ENCODE assay signal across 1 cellular context in the genomic region with DNA sequence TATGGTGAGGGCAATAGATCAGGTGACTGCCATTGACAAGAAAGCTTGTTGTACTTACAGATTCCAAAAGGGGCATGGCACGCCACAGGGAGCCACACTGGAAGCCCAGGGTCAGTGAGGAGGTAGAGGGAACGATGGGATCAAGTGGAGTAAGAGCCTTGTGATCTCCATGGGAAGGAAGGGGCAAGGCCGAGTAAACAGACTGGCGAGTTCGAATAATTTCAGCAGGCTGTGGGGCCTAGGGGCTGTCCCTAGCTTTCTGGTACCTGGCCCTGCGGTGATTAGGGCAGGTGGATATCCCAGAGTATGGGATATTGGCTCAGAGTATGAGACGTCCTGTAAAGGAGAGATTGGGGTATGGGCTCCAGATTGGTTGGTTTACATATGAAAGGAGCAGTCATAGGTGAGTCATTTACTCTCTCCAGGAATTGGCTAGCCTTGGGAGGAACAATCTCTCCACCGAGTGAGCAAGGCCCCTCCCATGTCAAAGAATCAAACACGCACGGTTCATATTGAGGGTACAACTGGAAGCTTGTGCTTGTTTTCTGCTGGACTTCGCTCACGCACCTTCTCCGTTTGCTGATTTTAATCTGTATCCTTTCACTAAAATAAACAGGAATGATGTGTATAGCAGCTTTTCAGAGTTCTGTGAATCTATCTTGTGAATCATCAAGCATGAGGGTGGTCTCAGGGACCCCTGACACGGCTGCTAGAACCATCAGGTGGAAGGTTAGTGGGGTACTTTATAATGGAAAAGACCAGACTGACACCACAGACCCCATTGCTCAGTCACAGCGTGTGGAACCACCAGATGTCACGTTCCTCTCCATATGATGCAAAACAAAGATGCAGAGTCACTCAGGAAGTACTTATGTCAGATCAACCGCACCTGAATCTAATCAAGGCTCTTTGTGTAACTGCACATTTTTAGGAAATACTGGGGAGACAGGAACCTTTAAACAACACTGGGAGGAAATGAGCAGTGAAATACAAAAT.
TF ChIP-seq lines count a peak whose summit lies in the region.

No MANE protein-coding gene starts in this region.

TF ChIP-seq in K562, 482 proteins besides CTCF, POLR2A, EP300 and RAD21 (continued from another document and continues in another):
- TF ChIP-seq, protein P1, sequence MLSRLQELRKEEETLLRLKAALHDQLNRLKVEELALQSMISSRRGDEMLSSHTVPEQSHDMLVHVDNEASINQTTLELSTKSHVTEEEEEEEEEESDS (CRISPR knock-in tag; IDR thresholded peaks at IDR 0.05): no peak
- no peak for TF ChIP-seq SLC30A9 (CRISPR knock-in tag; IDR thresholded peaks at IDR 0.05)
- 0 out of 2 replicates have a peak, but pooled peaks have one; percentile 65 for TF ChIP-seq ZNF41 (CRISPR knock-in tag; conservative IDR thresholded peaks at IDR 0.05)
- no peak for TF ChIP-seq ZNF644 (tag; IDR thresholded peaks at IDR 0.05; ENCODE audit: low read depth)
- no peak for TF ChIP-seq KLF13 (tag; IDR thresholded peaks at IDR 0.05; ENCODE audit: borderline replicate concordance, low read depth)
- TF ChIP-seq MCM7 (IDR thresholded peaks at IDR 0.05): no peak
- TF ChIP-seq SREBF1 (IDR thresholded peaks at IDR 0.05; ENCODE audit: borderline replicate concordance, low read depth, low read length): no peak
- TF ChIP-seq SNIP1 (IDR thresholded peaks at IDR 0.05; ENCODE audit: low read depth): no peak
- TF ChIP-seq GATAD2B (IDR thresholded peaks at IDR 0.05; ENCODE audit: borderline replicate concordance): no peak
- TF ChIP-seq, protein P2, sequence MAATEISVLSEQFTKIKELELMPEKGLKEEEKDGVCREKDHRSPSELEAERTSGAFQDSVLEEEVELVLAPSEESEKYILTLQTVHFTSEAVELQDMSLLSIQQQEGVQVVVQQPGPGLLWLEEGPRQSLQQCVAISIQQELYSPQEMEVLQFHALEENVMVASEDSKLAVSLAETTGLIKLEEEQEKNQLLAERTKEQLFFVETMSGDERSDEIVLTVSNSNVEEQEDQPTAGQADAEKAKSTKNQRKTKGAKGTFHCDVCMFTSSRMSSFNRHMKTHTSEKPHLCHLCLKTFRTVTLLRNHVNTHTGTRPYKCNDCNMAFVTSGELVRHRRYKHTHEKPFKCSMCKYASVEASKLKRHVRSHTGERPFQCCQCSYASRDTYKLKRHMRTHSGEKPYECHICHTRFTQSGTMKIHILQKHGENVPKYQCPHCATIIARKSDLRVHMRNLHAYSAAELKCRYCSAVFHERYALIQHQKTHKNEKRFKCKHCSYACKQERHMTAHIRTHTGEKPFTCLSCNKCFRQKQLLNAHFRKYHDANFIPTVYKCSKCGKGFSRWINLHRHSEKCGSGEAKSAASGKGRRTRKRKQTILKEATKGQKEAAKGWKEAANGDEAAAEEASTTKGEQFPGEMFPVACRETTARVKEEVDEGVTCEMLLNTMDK (IDR thresholded peaks at IDR 0.05; ENCODE audit: borderline replicate concordance, insufficient read depth, low read depth, low read length, poor library complexity, severe bottlenecking): no peak
- TF ChIP-seq ZNF140 (CRISPR knock-in tag; IDR thresholded peaks at IDR 0.05): no peak
- no peak for TF ChIP-seq ZZZ3 (IDR thresholded peaks at IDR 0.05)
- TF ChIP-seq, protein P3, sequence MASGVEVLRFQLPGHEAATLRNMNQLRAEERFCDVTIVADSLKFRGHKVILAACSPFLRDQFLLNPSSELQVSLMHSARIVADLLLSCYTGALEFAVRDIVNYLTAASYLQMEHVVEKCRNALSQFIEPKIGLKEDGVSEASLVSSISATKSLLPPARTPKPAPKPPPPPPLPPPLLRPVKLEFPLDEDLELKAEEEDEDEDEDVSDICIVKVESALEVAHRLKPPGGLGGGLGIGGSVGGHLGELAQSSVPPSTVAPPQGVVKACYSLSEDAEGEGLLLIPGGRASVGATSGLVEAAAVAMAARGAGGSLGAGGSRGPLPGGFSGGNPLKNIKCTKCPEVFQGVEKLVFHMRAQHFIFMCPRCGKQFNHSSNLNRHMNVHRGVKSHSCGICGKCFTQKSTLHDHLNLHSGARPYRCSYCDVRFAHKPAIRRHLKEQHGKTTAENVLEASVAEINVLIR (CRISPR knock-in tag; IDR thresholded peaks at IDR 0.05): no peak
- no peak for TF ChIP-seq CAMTA2 (CRISPR knock-in tag; conservative IDR thresholded peaks at IDR 0.05)
- TF ChIP-seq, protein P4, sequence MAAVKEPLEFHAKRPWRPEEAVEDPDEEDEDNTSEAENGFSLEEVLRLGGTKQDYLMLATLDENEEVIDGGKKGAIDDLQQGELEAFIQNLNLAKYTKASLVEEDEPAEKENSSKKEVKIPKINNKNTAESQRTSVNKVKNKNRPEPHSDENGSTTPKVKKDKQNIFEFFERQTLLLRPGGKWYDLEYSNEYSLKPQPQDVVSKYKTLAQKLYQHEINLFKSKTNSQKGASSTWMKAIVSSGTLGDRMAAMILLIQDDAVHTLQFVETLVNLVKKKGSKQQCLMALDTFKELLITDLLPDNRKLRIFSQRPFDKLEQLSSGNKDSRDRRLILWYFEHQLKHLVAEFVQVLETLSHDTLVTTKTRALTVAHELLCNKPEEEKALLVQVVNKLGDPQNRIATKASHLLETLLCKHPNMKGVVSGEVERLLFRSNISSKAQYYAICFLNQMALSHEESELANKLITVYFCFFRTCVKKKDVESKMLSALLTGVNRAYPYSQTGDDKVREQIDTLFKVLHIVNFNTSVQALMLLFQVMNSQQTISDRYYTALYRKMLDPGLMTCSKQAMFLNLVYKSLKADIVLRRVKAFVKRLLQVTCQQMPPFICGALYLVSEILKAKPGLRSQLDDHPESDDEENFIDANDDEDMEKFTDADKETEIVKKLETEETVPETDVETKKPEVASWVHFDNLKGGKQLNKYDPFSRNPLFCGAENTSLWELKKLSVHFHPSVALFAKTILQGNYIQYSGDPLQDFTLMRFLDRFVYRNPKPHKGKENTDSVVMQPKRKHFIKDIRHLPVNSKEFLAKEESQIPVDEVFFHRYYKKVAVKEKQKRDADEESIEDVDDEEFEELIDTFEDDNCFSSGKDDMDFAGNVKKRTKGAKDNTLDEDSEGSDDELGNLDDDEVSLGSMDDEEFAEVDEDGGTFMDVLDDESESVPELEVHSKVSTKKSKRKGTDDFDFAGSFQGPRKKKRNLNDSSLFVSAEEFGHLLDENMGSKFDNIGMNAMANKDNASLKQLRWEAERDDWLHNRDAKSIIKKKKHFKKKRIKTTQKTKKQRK (IDR thresholded peaks at IDR 0.05; ENCODE audit: borderline replicate concordance, low read depth, low read length): no peak
- TF ChIP-seq ZNF561 (CRISPR knock-in tag; conservative IDR thresholded peaks at IDR 0.05): no peak
- TF ChIP-seq PTRF (tag; IDR thresholded peaks at IDR 0.05): peak; percentile 37; the same call in 1 of the 2 replicates
- TF ChIP-seq, protein P5, sequence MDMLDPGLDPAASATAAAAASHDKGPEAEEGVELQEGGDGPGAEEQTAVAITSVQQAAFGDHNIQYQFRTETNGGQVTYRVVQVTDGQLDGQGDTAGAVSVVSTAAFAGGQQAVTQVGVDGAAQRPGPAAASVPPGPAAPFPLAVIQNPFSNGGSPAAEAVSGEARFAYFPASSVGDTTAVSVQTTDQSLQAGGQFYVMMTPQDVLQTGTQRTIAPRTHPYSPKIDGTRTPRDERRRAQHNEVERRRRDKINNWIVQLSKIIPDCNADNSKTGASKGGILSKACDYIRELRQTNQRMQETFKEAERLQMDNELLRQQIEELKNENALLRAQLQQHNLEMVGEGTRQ (CRISPR knock-in tag; IDR thresholded peaks at IDR 0.05): no peak
- TF ChIP-seq, protein P6, sequence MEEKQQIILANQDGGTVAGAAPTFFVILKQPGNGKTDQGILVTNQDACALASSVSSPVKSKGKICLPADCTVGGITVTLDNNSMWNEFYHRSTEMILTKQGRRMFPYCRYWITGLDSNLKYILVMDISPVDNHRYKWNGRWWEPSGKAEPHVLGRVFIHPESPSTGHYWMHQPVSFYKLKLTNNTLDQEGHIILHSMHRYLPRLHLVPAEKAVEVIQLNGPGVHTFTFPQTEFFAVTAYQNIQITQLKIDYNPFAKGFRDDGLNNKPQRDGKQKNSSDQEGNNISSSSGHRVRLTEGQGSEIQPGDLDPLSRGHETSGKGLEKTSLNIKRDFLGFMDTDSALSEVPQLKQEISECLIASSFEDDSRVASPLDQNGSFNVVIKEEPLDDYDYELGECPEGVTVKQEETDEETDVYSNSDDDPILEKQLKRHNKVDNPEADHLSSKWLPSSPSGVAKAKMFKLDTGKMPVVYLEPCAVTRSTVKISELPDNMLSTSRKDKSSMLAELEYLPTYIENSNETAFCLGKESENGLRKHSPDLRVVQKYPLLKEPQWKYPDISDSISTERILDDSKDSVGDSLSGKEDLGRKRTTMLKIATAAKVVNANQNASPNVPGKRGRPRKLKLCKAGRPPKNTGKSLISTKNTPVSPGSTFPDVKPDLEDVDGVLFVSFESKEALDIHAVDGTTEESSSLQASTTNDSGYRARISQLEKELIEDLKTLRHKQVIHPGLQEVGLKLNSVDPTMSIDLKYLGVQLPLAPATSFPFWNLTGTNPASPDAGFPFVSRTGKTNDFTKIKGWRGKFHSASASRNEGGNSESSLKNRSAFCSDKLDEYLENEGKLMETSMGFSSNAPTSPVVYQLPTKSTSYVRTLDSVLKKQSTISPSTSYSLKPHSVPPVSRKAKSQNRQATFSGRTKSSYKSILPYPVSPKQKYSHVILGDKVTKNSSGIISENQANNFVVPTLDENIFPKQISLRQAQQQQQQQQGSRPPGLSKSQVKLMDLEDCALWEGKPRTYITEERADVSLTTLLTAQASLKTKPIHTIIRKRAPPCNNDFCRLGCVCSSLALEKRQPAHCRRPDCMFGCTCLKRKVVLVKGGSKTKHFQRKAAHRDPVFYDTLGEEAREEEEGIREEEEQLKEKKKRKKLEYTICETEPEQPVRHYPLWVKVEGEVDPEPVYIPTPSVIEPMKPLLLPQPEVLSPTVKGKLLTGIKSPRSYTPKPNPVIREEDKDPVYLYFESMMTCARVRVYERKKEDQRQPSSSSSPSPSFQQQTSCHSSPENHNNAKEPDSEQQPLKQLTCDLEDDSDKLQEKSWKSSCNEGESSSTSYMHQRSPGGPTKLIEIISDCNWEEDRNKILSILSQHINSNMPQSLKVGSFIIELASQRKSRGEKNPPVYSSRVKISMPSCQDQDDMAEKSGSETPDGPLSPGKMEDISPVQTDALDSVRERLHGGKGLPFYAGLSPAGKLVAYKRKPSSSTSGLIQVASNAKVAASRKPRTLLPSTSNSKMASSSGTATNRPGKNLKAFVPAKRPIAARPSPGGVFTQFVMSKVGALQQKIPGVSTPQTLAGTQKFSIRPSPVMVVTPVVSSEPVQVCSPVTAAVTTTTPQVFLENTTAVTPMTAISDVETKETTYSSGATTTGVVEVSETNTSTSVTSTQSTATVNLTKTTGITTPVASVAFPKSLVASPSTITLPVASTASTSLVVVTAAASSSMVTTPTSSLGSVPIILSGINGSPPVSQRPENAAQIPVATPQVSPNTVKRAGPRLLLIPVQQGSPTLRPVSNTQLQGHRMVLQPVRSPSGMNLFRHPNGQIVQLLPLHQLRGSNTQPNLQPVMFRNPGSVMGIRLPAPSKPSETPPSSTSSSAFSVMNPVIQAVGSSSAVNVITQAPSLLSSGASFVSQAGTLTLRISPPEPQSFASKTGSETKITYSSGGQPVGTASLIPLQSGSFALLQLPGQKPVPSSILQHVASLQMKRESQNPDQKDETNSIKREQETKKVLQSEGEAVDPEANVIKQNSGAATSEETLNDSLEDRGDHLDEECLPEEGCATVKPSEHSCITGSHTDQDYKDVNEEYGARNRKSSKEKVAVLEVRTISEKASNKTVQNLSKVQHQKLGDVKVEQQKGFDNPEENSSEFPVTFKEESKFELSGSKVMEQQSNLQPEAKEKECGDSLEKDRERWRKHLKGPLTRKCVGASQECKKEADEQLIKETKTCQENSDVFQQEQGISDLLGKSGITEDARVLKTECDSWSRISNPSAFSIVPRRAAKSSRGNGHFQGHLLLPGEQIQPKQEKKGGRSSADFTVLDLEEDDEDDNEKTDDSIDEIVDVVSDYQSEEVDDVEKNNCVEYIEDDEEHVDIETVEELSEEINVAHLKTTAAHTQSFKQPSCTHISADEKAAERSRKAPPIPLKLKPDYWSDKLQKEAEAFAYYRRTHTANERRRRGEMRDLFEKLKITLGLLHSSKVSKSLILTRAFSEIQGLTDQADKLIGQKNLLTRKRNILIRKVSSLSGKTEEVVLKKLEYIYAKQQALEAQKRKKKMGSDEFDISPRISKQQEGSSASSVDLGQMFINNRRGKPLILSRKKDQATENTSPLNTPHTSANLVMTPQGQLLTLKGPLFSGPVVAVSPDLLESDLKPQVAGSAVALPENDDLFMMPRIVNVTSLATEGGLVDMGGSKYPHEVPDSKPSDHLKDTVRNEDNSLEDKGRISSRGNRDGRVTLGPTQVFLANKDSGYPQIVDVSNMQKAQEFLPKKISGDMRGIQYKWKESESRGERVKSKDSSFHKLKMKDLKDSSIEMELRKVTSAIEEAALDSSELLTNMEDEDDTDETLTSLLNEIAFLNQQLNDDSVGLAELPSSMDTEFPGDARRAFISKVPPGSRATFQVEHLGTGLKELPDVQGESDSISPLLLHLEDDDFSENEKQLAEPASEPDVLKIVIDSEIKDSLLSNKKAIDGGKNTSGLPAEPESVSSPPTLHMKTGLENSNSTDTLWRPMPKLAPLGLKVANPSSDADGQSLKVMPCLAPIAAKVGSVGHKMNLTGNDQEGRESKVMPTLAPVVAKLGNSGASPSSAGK (IDR thresholded peaks at IDR 0.05): peak; percentile 95
- TF ChIP-seq BRF1 (IDR thresholded peaks at IDR 0.05; ENCODE audit: borderline replicate concordance, extremely low read depth, insufficient read length): no peak
- TF ChIP-seq CC2D1A (IDR thresholded peaks at IDR 0.05): no peak
- no peak for TF ChIP-seq CHCHD3 (CRISPR knock-in tag; IDR thresholded peaks at IDR 0.05)
- no peak for TF ChIP-seq FOS (IDR thresholded peaks at IDR 0.05; ENCODE audit: extremely low read depth, insufficient read length)
- TF ChIP-seq, protein P7, sequence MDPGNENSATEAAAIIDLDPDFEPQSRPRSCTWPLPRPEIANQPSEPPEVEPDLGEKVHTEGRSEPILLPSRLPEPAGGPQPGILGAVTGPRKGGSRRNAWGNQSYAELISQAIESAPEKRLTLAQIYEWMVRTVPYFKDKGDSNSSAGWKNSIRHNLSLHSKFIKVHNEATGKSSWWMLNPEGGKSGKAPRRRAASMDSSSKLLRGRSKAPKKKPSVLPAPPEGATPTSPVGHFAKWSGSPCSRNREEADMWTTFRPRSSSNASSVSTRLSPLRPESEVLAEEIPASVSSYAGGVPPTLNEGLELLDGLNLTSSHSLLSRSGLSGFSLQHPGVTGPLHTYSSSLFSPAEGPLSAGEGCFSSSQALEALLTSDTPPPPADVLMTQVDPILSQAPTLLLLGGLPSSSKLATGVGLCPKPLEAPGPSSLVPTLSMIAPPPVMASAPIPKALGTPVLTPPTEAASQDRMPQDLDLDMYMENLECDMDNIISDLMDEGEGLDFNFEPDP (CRISPR knock-in tag; IDR thresholded peaks at IDR 0.05): no peak
- TF ChIP-seq, protein P8, sequence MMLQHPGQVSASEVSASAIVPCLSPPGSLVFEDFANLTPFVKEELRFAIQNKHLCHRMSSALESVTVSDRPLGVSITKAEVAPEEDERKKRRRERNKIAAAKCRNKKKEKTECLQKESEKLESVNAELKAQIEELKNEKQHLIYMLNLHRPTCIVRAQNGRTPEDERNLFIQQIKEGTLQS (IDR thresholded peaks at IDR 0.05): peak; percentile 77; the same call in 1 of the 2 replicates
- TF ChIP-seq, protein P8 (CRISPR knock-in tag; conservative IDR thresholded peaks at IDR 0.05): no peak
- TF ChIP-seq XRCC4 (IDR thresholded peaks at IDR 0.05; ENCODE audit: extremely low read depth, insufficient read depth, insufficient read length): no peak
- peak; percentile 58 for TF ChIP-seq HDAC3 (IDR thresholded peaks at IDR 0.05; ENCODE audit: borderline replicate concordance, partially characterized antibody)
- no peak for TF ChIP-seq DACH1 (IDR thresholded peaks at IDR 0.05; ENCODE audit: partially characterized antibody)
- no peak for TF ChIP-seq TAF1 (IDR thresholded peaks at IDR 0.05; ENCODE audit: control insufficient read depth, extremely low read depth, insufficient read depth, low read length, severe bottlenecking)
- TF ChIP-seq ZNF589 (CRISPR knock-in tag; IDR thresholded peaks at IDR 0.05; ENCODE audit: low read depth): peak; percentile 79
